In genomic region chr22:50675553-50676199, GRCh38 we compare ENCODE assay signal across 9 cellular contexts. TPM values are rescaled to one million over a fixed set of nuclear protein-coding genes. Genes with fewer than 3 reads are reported as not detected.
A peak's percentile ranks its signal among the peaks of the same experiment; 100 is the strongest.
DNase-seq lines count a peak whose midpoint lies in the region; ATAC-seq and TF ChIP-seq lines count a peak whose summit lies in the region.
"Had no signal": no experiment of that assay in that cellular context is flagged by ENCODE, and none has a peak within 500 bp of the region (broad histone marks: within the 10 kb centered on the region; RNA-seq: fewer than 3 reads in every experiment).

No MANE protein-coding gene starts in this region.

- H3K4me3 ChIP-seq in left lung (peak overlapping the region; percentile 32 to 54), mucosa of descending colon (no peak overlapping the region)

- POLR2A ChIA-PET in activated CD4-positive, alpha-beta T cell treated with anti-CD3 and anti-CD28 coated beads for 36 hours (lab: Charles Lee): no interaction called here

- H3K27me3 ChIP-seq in left lung: peaks cover 8 to 55% of the 10 kb centered on the region in 2 donors

- TF ChIP-seq CTCF in left lung (IDR thresholded peaks at IDR 0.05): no peak
- no peak for TF ChIP-seq CTCF in mucosa of descending colon (IDR thresholded peaks at IDR 0.05)

- no peak for ATAC-seq in activated CD4-positive, alpha-beta T cell treated with anti-CD3 and anti-CD28 coated beads for 36 hours
- no peak for ATAC-seq in left lung
- ATAC-seq in stimulated activated naive CD8-positive, alpha-beta T cell treated with anti-CD3 and anti-CD28 coated beads, Interleukin-15, Interleukin-2, amounts not matched to agents 100 U/mL and 50 U/mL, for 24 hours: peak; percentile 8
- no peak for ATAC-seq in mucosa of descending colon
- ATAC-seq in GM21360 (IDR thresholded peaks at IDR 0.05; ENCODE audit: unreplicated experiment): no peak

- no peak overlapping the region for H3K27ac Mint-ChIP-seq in activated CD4-positive, alpha-beta T cell treated with anti-CD3 and anti-CD28 coated beads for 36 hours
- no peak overlapping the region for H3K27ac Mint-ChIP-seq in activated naive CD8-positive, alpha-beta T cell

- H3K36me3 Mint-ChIP-seq in activated CD4-positive, alpha-beta T cell treated with anti-CD3 and anti-CD28 coated beads for 36 hours (ENCODE audit: low read depth): no peaks in the 10 kb centered on the region
- H3K36me3 Mint-ChIP-seq in activated naive CD8-positive, alpha-beta T cell: no peaks in the 10 kb centered on the region

- intact Hi-C loops in activated CD4-positive, alpha-beta T cell treated with anti-CD3 and anti-CD28 coated beads for 36 hours (cut with DNase I, micrococcal nuclease): no loop called here
- intact Hi-C loops in left lung (cut with DNase I) (no loop called here), mucosa of descending colon (cut with DNase I, micrococcal nuclease) (no loop called here)

- H3K9me3 Mint-ChIP-seq in activated CD4-positive, alpha-beta T cell treated with anti-CD3 and anti-CD28 coated beads for 36 hours (ENCODE audit: low read depth): no peaks in the 10 kb centered on the region
- H3K9me3 Mint-ChIP-seq in activated naive CD8-positive, alpha-beta T cell (ENCODE audit: low read depth): no peaks in the 10 kb centered on the region

- no peak for DNase-seq in activated CD4-positive, alpha-beta T cell treated with anti-CD3 and anti-CD28 coated beads for 36 hours
- no peak for DNase-seq in activated CD4-positive, alpha-beta T cell treated with anti-CD3 and anti-CD28 coated beads, Interleukin-2, amount 50 U/mL, for 4 hours
- DNase-seq in left lung (no peak), anterior cingulate cortex (lab: John Stamatoyannopoulos, UW) (no peak), mucosa of descending colon (no peak)
- DNase-seq in stimulated activated naive CD8-positive, alpha-beta T cell treated with anti-CD3 and anti-CD28 coated beads, Interleukin-15, Interleukin-2, amounts not matched to agents 100 U/mL and 50 U/mL, for 24 hours: no peak
- DNase-seq: HCEC 1CT had no signal

- H3K36me3 ChIP-seq in left lung: peaks cover 0 to 7% of the 10 kb centered on the region in 2 donors
- no peaks in the 10 kb centered on the region for H3K36me3 ChIP-seq in mucosa of descending colon (ENCODE audit: low read depth)

- H3K4me3 Mint-ChIP-seq in activated CD4-positive, alpha-beta T cell treated with anti-CD3 and anti-CD28 coated beads for 36 hours: peak overlapping the region; percentile 7
- peak overlapping the region; percentile 73 for H3K4me3 Mint-ChIP-seq in activated naive CD8-positive, alpha-beta T cell

- no peak overlapping the region for H3K27ac ChIP-seq in left lung

- CTCF ChIA-PET in activated CD4-positive, alpha-beta T cell treated with anti-CD3 and anti-CD28 coated beads for 36 hours (lab: Charles Lee): interaction anchor here (1.3 to 1.5 kb wide), 2 partner anchors 16 to 21 kb away, joined by 3 to 5 read pairs; no protein-coding TSS in a partner anchor

- peaks cover 5% of the 10 kb centered on the region for H3K4me1 Mint-ChIP-seq in activated CD4-positive, alpha-beta T cell treated with anti-CD3 and anti-CD28 coated beads for 36 hours
- peaks cover 13% of the 10 kb centered on the region for H3K4me1 Mint-ChIP-seq in activated naive CD8-positive, alpha-beta T cell (ENCODE audit: low read depth)

- H3K4me1 ChIP-seq in left lung: peaks cover 7 to 11% of the 10 kb centered on the region in 2 donors
- peaks cover 4% of the 10 kb centered on the region for H3K4me1 ChIP-seq in mucosa of descending colon (ENCODE audit: low read depth)

- H3K27me3 Mint-ChIP-seq in activated CD4-positive, alpha-beta T cell treated with anti-CD3 and anti-CD28 coated beads for 36 hours: peaks cover 27% of the 10 kb centered on the region
- peaks cover 9% of the 10 kb centered on the region for H3K27me3 Mint-ChIP-seq in activated naive CD8-positive, alpha-beta T cell

- H3K9me3 ChIP-seq in left lung (no peaks in the 10 kb centered on the region), mucosa of descending colon (no peaks in the 10 kb centered on the region)

RNA-seq across cellular contexts. Expression of gene SHANK3, which starts 3.1 kb away (rescaled TPM):
- total RNA-seq in activated CD4-positive, alpha-beta T cell treated with anti-CD3 and anti-CD28 coated beads for 36 hours: under 1 TPM; 0.14 to 0.16 TPM
- total RNA-seq in left lung (10 to 100 TPM; 25.1 to 42.9 TPM), mucosa of descending colon (10 to 100 TPM in 1 of 3 donors, 1 to 10 TPM in 2; 3.9 to 14.2 (median 7.1) TPM)

RNA-seq across cellular contexts. Expression of gene ARSA, which starts 47.7 kb away (rescaled TPM):
- 10 to 100 TPM; 14.9 to 15.4 TPM for total RNA-seq in activated CD4-positive, alpha-beta T cell treated with anti-CD3 and anti-CD28 coated beads for 36 hours
- 10 to 100 TPM; 46.3 to 58.0 TPM for total RNA-seq in left lung
- total RNA-seq in mucosa of descending colon: 10 to 100 TPM; 64.6 to 87.9 (median 82.2) TPM

Comparison
In these comparisons a context has a peak if more than half of its experiments do, and no peak if none do; other contexts are left out.
1. RNA of gene SHANK3, which starts 3.1 kb away (total RNA-seq): 25.1 to 42.9 TPM in left lung and 3.9 to 14.2 TPM in mucosa of descending colon; 0.14 to 0.16 TPM in activated CD4-positive, alpha-beta T cell treated with anti-CD3 and anti-CD28 coated beads for 36 hours; every median in the first group is over 4 times any median in the second.